14 cellular contexts compared by ENCODE assay signal in genomic region chr1:185464788-185465187, GRCh38.
"Had no signal": no experiment of that assay in that cellular context is flagged by ENCODE, and none has a peak within 500 bp of the region (broad histone marks: within the 10 kb centered on the region; RNA-seq: fewer than 3 reads in every experiment).

No MANE protein-coding gene starts in this region.

- H3K4me1 Mint-ChIP-seq: activated naive CD4-positive, alpha-beta T cell treated with anti-CD3 and anti-CD28 coated beads, Interleukin-2, amount 50 U/mL, for 24 hours had no signal

- H3K27me3 ChIP-seq: vagina had no signal

- H3K4me3 Mint-ChIP-seq: activated naive CD4-positive, alpha-beta T cell treated with anti-CD3 and anti-CD28 coated beads, Interleukin-2, amount 50 U/mL, for 24 hours; activated T-cell treated with anti-CD3 and anti-CD28 coated beads, Interleukin-2, amount 50 U/mL, for 72 hours; stimulated activated naive CD8-positive, alpha-beta T cell treated with anti-CD3 and anti-CD28 coated beads, Interleukin-15, Interleukin-2, amounts not matched to agents 100 ng/mL and 50 ng/mL, for 24 hours had no signal

- H3K4me3 ChIP-seq: lower lobe of right lung, vagina had no signal

- H3K9me3 Mint-ChIP-seq: activated naive CD4-positive, alpha-beta T cell treated with anti-CD3 and anti-CD28 coated beads, Interleukin-2, amount 50 U/mL, for 24 hours; stimulated activated naive CD8-positive, alpha-beta T cell treated with anti-CD3 and anti-CD28 coated beads, Interleukin-15, Interleukin-2, amounts not matched to agents 100 ng/mL and 50 ng/mL, for 24 hours had no signal

- DNase-seq: activated CD4-positive, alpha-beta T cell treated with anti-CD3 and anti-CD28 coated beads, Interleukin-2, amount 50 U/mL, for 4 hours; activated effector memory CD4-positive, alpha-beta T cell treated with anti-CD3 and anti-CD28 coated beads, Interleukin-2, amount 50 U/mL, for 16 hours; activated T-cell treated with anti-CD3 and anti-CD28 coated beads, Interleukin-2, amount 50 U/mL, for 72 hours; dermis blood vessel endothelial cell; effector memory CD4-positive, alpha-beta T cell; foreskin fibroblast; left colon; lower lobe of right lung; T1000; trophoblast cell had no signal

- H3K36me3 ChIP-seq: lower lobe of right lung, vagina had no signal

- ATAC-seq: activated T-cell treated with anti-CD3 and anti-CD28 coated beads, Interleukin-2, amount 50 U/mL, for 72 hours; left colon; lower lobe of right lung had no signal

- H3K36me3 Mint-ChIP-seq: activated naive CD4-positive, alpha-beta T cell treated with anti-CD3 and anti-CD28 coated beads, Interleukin-2, amount 50 U/mL, for 24 hours had no signal

- H3K4me1 ChIP-seq: lower lobe of right lung, vagina had no signal

- H3K27me3 Mint-ChIP-seq: activated naive CD4-positive, alpha-beta T cell treated with anti-CD3 and anti-CD28 coated beads, Interleukin-2, amount 50 U/mL, for 24 hours; progenitor cell of endocrine pancreas; stimulated activated naive CD8-positive, alpha-beta T cell treated with anti-CD3 and anti-CD28 coated beads, Interleukin-15, Interleukin-2, amounts not matched to agents 100 ng/mL and 50 ng/mL, for 24 hours had no signal

- H3K27ac Mint-ChIP-seq: activated naive CD4-positive, alpha-beta T cell treated with anti-CD3 and anti-CD28 coated beads, Interleukin-2, amount 50 U/mL, for 24 hours; activated T-cell treated with anti-CD3 and anti-CD28 coated beads, Interleukin-2, amount 50 U/mL, for 72 hours; progenitor cell of endocrine pancreas; stimulated activated naive CD8-positive, alpha-beta T cell treated with anti-CD3 and anti-CD28 coated beads, Interleukin-15, Interleukin-2, amounts not matched to agents 100 ng/mL and 50 ng/mL, for 24 hours had no signal

- H3K27ac ChIP-seq: lower lobe of right lung, vagina had no signal
